Comparison of ENCODE assay signal across 2 cellular contexts in genomic region chr6:13262302-13263006, GRCh38.
A peak's percentile ranks its signal among the peaks of the same experiment; 100 is the strongest.
TF ChIP-seq lines count a peak whose summit lies in the region.

No MANE protein-coding gene starts in this region.

TF ChIP-seq in HEK293, 187 proteins besides CTCF, POLR2A, EP300 and RAD21 (continued from another document):
- TF ChIP-seq HIC1 (tag by site-specific recombination; IDR thresholded peaks at IDR 0.05) (no peak), ZNF664 (tag by site-specific recombination; IDR thresholded peaks at IDR 0.05) (peak; percentile 60; the same call in 1 of the 2 replicates)

TF ChIP-seq in GM12878, 131 proteins besides CTCF, POLR2A, EP300 and RAD21 (continued from another document):
- no peak for TF ChIP-seq ATF3 (IDR thresholded peaks at IDR 0.05; ENCODE audit: borderline replicate concordance, extremely low read depth, low read depth, low read length)
